13 cellular contexts compared by ENCODE assay signal in the genomic region with DNA sequence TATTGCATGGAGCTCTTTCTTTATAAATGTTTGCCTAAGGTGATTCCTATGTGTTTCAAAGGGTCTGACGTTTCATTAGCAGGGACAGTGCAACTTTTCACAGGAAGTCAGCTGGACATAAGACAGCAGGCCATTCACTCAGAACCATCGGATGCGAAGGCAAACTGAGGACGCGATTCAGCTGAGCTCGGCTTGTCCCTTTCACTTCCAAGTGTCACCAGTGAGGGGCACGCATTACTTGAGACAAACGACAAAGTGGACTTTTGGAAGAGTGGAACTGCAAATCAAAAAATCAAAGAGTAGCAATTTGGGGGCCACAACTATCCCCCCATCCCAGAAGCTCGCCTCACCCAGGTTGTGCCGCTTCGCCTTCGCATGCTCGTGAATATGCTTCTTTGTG. TPM values are rescaled to one million over a fixed set of nuclear protein-coding genes. Genes with fewer than 3 reads are reported as not detected.
DNase-seq lines count a peak whose midpoint lies in the region; ATAC-seq and TF ChIP-seq lines count a peak whose summit lies in the region.
"Had no signal": no experiment of that assay in that cellular context is flagged by ENCODE, and none has a peak within 500 bp of the region (broad histone marks: within the 10 kb centered on the region; RNA-seq: fewer than 3 reads in every experiment).

No MANE protein-coding gene starts in this region.

- H3K9me3 ChIP-seq in smooth muscle cell (replicated peaks; ENCODE audit: low read depth): no peaks in the 10 kb centered on the region
- H3K9me3 ChIP-seq: SJCRH30, thoracic aorta had no signal

- no peak for ATAC-seq in activated T-cell treated with anti-CD3 and anti-CD28 coated beads, Interleukin-2, amount 50 U/mL, for 72 hours (replicated peaks in 1 of 2)
- ATAC-seq in T-cell (replicated peaks in 1 of 4): no peak
- ATAC-seq in HG02970 (IDR thresholded peaks at IDR 0.05; ENCODE audit: low FRiP score, unreplicated experiment): no peak

- no peak overlapping the region for H3K4me2 ChIP-seq in smooth muscle cell
- H3K4me2 ChIP-seq: neural progenitor cell had no signal

- WGBS in smooth muscle cell (ENCODE audit: low lambda C conversion rate): 89% methylated on average over 13 of the region's 13 CpGs

- H3K9ac ChIP-seq in smooth muscle cell (ENCODE audit: low read depth): no peak overlapping the region
- H3K9ac ChIP-seq: neural progenitor cell had no signal

- no peak overlapping the region for H2AFZ ChIP-seq in smooth muscle cell (ENCODE audit: low read depth)
- H2AFZ ChIP-seq: neural progenitor cell had no signal

- peaks cover 25% of the 10 kb centered on the region for H3K4me1 ChIP-seq in smooth muscle cell (ENCODE audit: low read depth)

- no peaks in the 10 kb centered on the region for H3K27me3 Mint-ChIP-seq in activated T-cell treated with anti-CD3 and anti-CD28 coated beads, Interleukin-2, amount 50 U/mL, for 72 hours (ENCODE audit: low read depth)
- H3K27me3 Mint-ChIP-seq in T-cell: no peaks in the 10 kb centered on the region

- no peaks in the 10 kb centered on the region for H3K9me3 Mint-ChIP-seq in activated T-cell treated with anti-CD3 and anti-CD28 coated beads, Interleukin-2, amount 50 U/mL, for 72 hours
- H3K9me3 Mint-ChIP-seq in T-cell: no peaks in the 10 kb centered on the region
- H3K9me3 Mint-ChIP-seq: neural progenitor cell had no signal

- H3K4me3 Mint-ChIP-seq in activated T-cell treated with anti-CD3 and anti-CD28 coated beads, Interleukin-2, amount 50 U/mL, for 72 hours: peak overlapping the region in 1 of 2 donors; percentile 84
- no peak overlapping the region for H3K4me3 Mint-ChIP-seq in T-cell
- H3K4me3 Mint-ChIP-seq: neural progenitor cell had no signal

- peaks cover 26% of the 10 kb centered on the region for H3F3A ChIP-seq in smooth muscle cell (ENCODE audit: low read depth)

- peaks cover 7 to 38% of the 10 kb centered on the region in 2 donors for H3K36me3 Mint-ChIP-seq in activated T-cell treated with anti-CD3 and anti-CD28 coated beads, Interleukin-2, amount 50 U/mL, for 72 hours (ENCODE audit: insufficient read depth in 2 of 2)
- H3K36me3 Mint-ChIP-seq in T-cell: peaks cover 21% of the 10 kb centered on the region

- H3K27ac Mint-ChIP-seq in activated T-cell treated with anti-CD3 and anti-CD28 coated beads, Interleukin-2, amount 50 U/mL, for 72 hours: peak overlapping the region; percentile 97
- peak overlapping the region; percentile 21 to 68 for H3K27ac Mint-ChIP-seq in T-cell
- H3K27ac Mint-ChIP-seq: neural progenitor cell had no signal

- H3K27me3 ChIP-seq in smooth muscle cell (ENCODE audit: low read depth): no peaks in the 10 kb centered on the region
- H3K27me3 ChIP-seq: brain microvascular endothelial cell, neural progenitor cell, SJCRH30 had no signal

- peaks cover 78% of the 10 kb centered on the region for H3K4me1 Mint-ChIP-seq in activated T-cell treated with anti-CD3 and anti-CD28 coated beads, Interleukin-2, amount 50 U/mL, for 72 hours (ENCODE audit: low read depth)
- H3K4me1 Mint-ChIP-seq in T-cell: peaks cover 64 to 80% (median 80%) of the 10 kb centered on the region in 3 donors

- H4K20me1 ChIP-seq in smooth muscle cell (ENCODE audit: low read depth): peaks cover 100% of the 10 kb centered on the region

- no peak overlapping the region for H3K4me3 ChIP-seq in smooth muscle cell
- H3K4me3 ChIP-seq: neural progenitor cell, SJCRH30, thoracic aorta had no signal

- peaks cover 99% of the 10 kb centered on the region for H3K79me2 ChIP-seq in smooth muscle cell (ENCODE audit: low read depth)

- no peaks in the 10 kb centered on the region for H3K36me3 ChIP-seq in smooth muscle cell (ENCODE audit: low read depth)
- H3K36me3 ChIP-seq: neural progenitor cell had no signal

- CTCF ChIA-PET in T-cell (lab: Charles Lee): no interaction called here

- TF ChIP-seq CTCF in smooth muscle cell (IDR thresholded peaks at IDR 0.05; ENCODE audit: borderline replicate concordance, insufficient read depth, poor library complexity, severe bottlenecking): no peak

- no peak for DNase-seq in activated T-cell treated with anti-CD3 and anti-CD28 coated beads, Interleukin-2, amount 50 U/mL, for 72 hours
- no peak for DNase-seq in activated T-cell treated with anti-CD3 and anti-CD28 coated beads, Interleukin-2, amount 50 U/mL, for 1 hour
- DNase-seq in T-cell: no peak
- peak; percentile 65 for DNase-seq in globus pallidus (ENCODE audit: low spot score)
- DNase-seq in smooth muscle cell (lab: John Stamatoyannopoulos, UW; ENCODE audit: unreplicated experiment): no peak
- DNase-seq in NCI-H1436 treated with DMSO at 0.1 percent for 48 hours (lab: John Stamatoyannopoulos, UW): no peak
- no peak for DNase-seq in HT-29 (ENCODE audit: low spot score)
- DNase-seq: brain microvascular endothelial cell, DMS 273 treated with DMSO at 0.1 percent for 48 hours, SJCRH30 had no signal

- POLR2A ChIA-PET in T-cell (lab: Charles Lee): no interaction called here

- H3K27ac ChIP-seq in smooth muscle cell (ENCODE audit: low read depth): peak overlapping the region; percentile 87
- H3K27ac ChIP-seq: neural progenitor cell, SJCRH30 had no signal

RNA-seq across cellular contexts. Expression of a gene that starts 14.6 kb away (rescaled TPM):
- total RNA-seq in activated T-cell treated with anti-CD3 and anti-CD28 coated beads, Interleukin-2, amount 50 U/mL, for 72 hours: 100 to 1,000 TPM; 175 to 195 TPM
- total RNA-seq in T-cell (100 to 1,000 TPM; 128 to 184 (median 136) TPM), smooth muscle cell (136 and 151 TPM in 2 replicates)
- polyA plus RNA-seq in smooth muscle cell: 79.3 and 85.1 TPM in 2 replicates
- 94.3 and 110 TPM in 2 replicates for total RNA-seq in HT-29 (2014; rRNA removed; shearing (Covaris generic))
